ENCODE assay signal across 22 cellular contexts in genomic region chrX:96027363-96027894, GRCh38.
A peak's percentile ranks its signal among the peaks of the same experiment; 100 is the strongest.
DNase-seq lines count a peak whose midpoint lies in the region; ATAC-seq, FAIRE-seq and TF ChIP-seq lines count a peak whose summit lies in the region.
"Had no signal": no experiment of that assay in that cellular context is flagged by ENCODE, and none has a peak within 500 bp of the region (broad histone marks: within the 10 kb centered on the region; RNA-seq: fewer than 3 reads in every experiment).

No MANE protein-coding gene starts in this region.

- no peak overlapping the region for H3K27ac ChIP-seq in right atrium auricular region
- no peak overlapping the region for H3K27ac ChIP-seq in kidney (ENCODE audit: low read depth in 2 of 2, low read length in 2 of 2)

- H3K9me3 ChIP-seq in right atrium auricular region (peaks cover 0 to 25% of the 10 kb centered on the region in 2 donors), kidney (ENCODE audit: control insufficient read depth in 1 of 2, low read length in 2 of 2) (no peaks in the 10 kb centered on the region)

- FAIRE-seq in kidney (lab: Jason Lieb, UNC), result peak; percentile 53
- FAIRE-seq: A204.1, GM12878 had no signal

- no peak for DNase-seq in left cardiac atrium
- no peak for DNase-seq in right atrium auricular region (ENCODE audit: low spot score)
- peak; percentile 63 for DNase-seq in fibroblast of gingiva (ENCODE audit: low read depth)
- DNase-seq in kidney, result no peak
- no peak for DNase-seq in activated CD8-positive, alpha-beta memory T cell treated with anti-CD3 and anti-CD28 coated beads, Interleukin-2, amount 50 U/mL, for 4 hours
- no peak for DNase-seq in HFFc6
- DNase-seq in COLO829 (ENCODE audit: low spot score), result no peak
- DNase-seq: CD4-positive, alpha-beta T cell; DMS53; EL; GOT3; MM.1S; NCI-H1092; NCI-H1436 treated with DMSO at 0.1 percent for 48 hours; NCI-H2029; NCI-H2171 treated with DMSO at 0.1 percent for 48 hours; NCI-H524; PC-3; RPMI8226 had no signal

- no peaks in the 10 kb centered on the region for H3K4me1 Mint-ChIP-seq in HFFc6 (ENCODE audit: low read depth)

- H3K27me3 Mint-ChIP-seq in HFFc6 (ENCODE audit: insufficient read depth), result no peaks in the 10 kb centered on the region
- H3K27me3 Mint-ChIP-seq: CD4-positive, alpha-beta T cell had no signal

- no peaks in the 10 kb centered on the region for H3K27me3 ChIP-seq in right atrium auricular region

- no peaks in the 10 kb centered on the region for H3K4me1 ChIP-seq in right atrium auricular region
- no peaks in the 10 kb centered on the region for H3K4me1 ChIP-seq in kidney (ENCODE audit: control insufficient read depth in 1 of 2, insufficient read depth in 1 of 2, low read depth in 1 of 2, low read length in 2 of 2)

- H3K36me3 Mint-ChIP-seq in HFFc6 (ENCODE audit: low read depth), result no peaks in the 10 kb centered on the region

- H3K27ac Mint-ChIP-seq in HFFc6, result no peak overlapping the region
- H3K27ac Mint-ChIP-seq: CD4-positive, alpha-beta T cell had no signal

- peak; percentile 56 to 67 for ATAC-seq in left cardiac atrium
- ATAC-seq: GM12878, HCT116, PC-3 had no signal

- peaks cover 4% of the 10 kb centered on the region; the same call in 1 of the 2 replicates for H3K9me3 Mint-ChIP-seq in HFFc6

- intact Hi-C loops in left cardiac atrium (cut with DNase I) (no loop called here), kidney (cut with DNase I) (no loop called here)

- H3K36me3 ChIP-seq in right atrium auricular region, result no peaks in the 10 kb centered on the region
- no peaks in the 10 kb centered on the region for H3K36me3 ChIP-seq in kidney (ENCODE audit: control insufficient read depth in 1 of 2, insufficient read depth in 2 of 2, low read length in 2 of 2)

- no peak overlapping the region for H3K4me3 Mint-ChIP-seq in HFFc6
- H3K4me3 Mint-ChIP-seq: CD4-positive, alpha-beta T cell had no signal

- H3K9ac ChIP-seq in kidney (ENCODE audit: low read length in 2 of 2), result no peak overlapping the region

- TF ChIP-seq CTCF in right atrium auricular region (IDR thresholded peaks at IDR 0.05) (no peak), kidney (IDR thresholded peaks at IDR 0.05; ENCODE audit: borderline replicate concordance, extremely low read depth, insufficient read depth) (no peak), HFFc6 (IDR thresholded peaks at IDR 0.05) (no peak)

- no peak overlapping the region for H3K4me3 ChIP-seq in right atrium auricular region
- no peak overlapping the region for H3K4me3 ChIP-seq in kidney (ENCODE audit: low read length in 2 of 2)
- H3K4me3 ChIP-seq: GM12878 had no signal
